In the genomic region with DNA sequence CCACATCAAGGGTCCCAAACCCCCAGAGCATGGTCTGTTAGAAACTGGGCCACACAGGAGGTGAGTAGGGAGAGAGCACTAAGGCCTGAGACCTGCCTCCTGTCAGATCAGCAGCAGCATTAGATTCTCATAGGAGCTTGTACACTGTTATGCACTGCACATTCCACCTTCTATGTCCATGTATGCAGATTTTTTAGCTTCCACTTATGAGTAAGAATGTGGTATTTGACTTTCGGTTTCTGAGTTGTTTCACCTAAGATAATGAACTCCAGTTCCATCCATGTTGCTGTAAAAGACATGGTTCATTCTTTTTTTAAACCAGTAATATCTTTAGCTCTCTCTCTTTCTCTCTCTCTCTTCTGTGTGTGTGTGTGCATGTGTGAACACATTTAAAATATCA, we compare ENCODE assay signal across 9 cellular contexts. TPM values are rescaled to one million over a fixed set of nuclear protein-coding genes. Genes with fewer than 3 reads are reported as not detected.
DNase-seq lines count a peak whose midpoint lies in the region; ATAC-seq and TF ChIP-seq lines count a peak whose summit lies in the region.
"Had no signal": no experiment of that assay in that cellular context is flagged by ENCODE, and none has a peak within 500 bp of the region (broad histone marks: within the 10 kb centered on the region; RNA-seq: fewer than 3 reads in every experiment).

No MANE protein-coding gene starts in this region.

- TF ChIP-seq POLR2A in vagina (IDR thresholded peaks at IDR 0.05): no peak

- H3F3A ChIP-seq in Loucy (ENCODE audit: low read depth): no peaks in the 10 kb centered on the region

- H3K9ac ChIP-seq in Loucy (ENCODE audit: low read depth, low read length, poor library complexity, severe bottlenecking): no peak overlapping the region

- no peaks in the 10 kb centered on the region for H4K20me1 ChIP-seq in Loucy (ENCODE audit: insufficient read depth, low read length, poor library complexity, severe bottlenecking)

- H3K4me2 ChIP-seq in Loucy (ENCODE audit: low read depth, low read length, poor library complexity, severe bottlenecking): no peak overlapping the region

- TF ChIP-seq CTCF in Loucy (conservative IDR thresholded peaks at IDR 0.05; ENCODE audit: low read length) (no peak), vagina (IDR thresholded peaks at IDR 0.05) (no peak)

- no peaks in the 10 kb centered on the region for H3K36me3 ChIP-seq in Loucy (ENCODE audit: insufficient read depth, low read length)
- H3K36me3 ChIP-seq in vagina: no peaks in the 10 kb centered on the region
- no peaks in the 10 kb centered on the region for H3K36me3 ChIP-seq in SJCRH30

- intact Hi-C loops in vagina (cut with DNase I) (no loop called here), posterior cingulate gyrus (cut with DNase I) (no loop called here)

- H3K27ac ChIP-seq in vagina: no peak overlapping the region
- H3K27ac ChIP-seq in SJCRH30: no peak overlapping the region

- H3K9me2 ChIP-seq in Loucy (replicated peaks; ENCODE audit: low read depth, low read length): no peaks in the 10 kb centered on the region

- no peaks in the 10 kb centered on the region for H3K79me2 ChIP-seq in Loucy (ENCODE audit: insufficient read depth, low read length)

- H2AFZ ChIP-seq in Loucy (ENCODE audit: low read length): peak overlapping the region; percentile 50

- DNase-seq in kidney tubule cell (ENCODE audit: low spot score) (peak; percentile 82), vagina (ENCODE audit: extremely low spot score in 2 of 2) (no peak), posterior cingulate gyrus (no peak), DMS79 (lab: John Stamatoyannopoulos, UW) (no peak), SJCRH30 (no peak)
- DNase-seq: immature natural killer cell had no signal

- H3K27me3 ChIP-seq in Loucy (ENCODE audit: insufficient read depth, low read length, poor library complexity, severe bottlenecking): no peaks in the 10 kb centered on the region
- H3K27me3 ChIP-seq in vagina: no peaks in the 10 kb centered on the region
- 0 out of 2 replicates have a peak, but pooled peaks cover 3% of the 10 kb centered on the region for H3K27me3 ChIP-seq in SJCRH30

- H3K4me1 ChIP-seq in Loucy (ENCODE audit: insufficient read depth, low read length, poor library complexity, severe bottlenecking) (no peaks in the 10 kb centered on the region), vagina (peaks cover 5% of the 10 kb centered on the region), SJCRH30 (no peaks in the 10 kb centered on the region)

- H3K9me3 ChIP-seq in Loucy (ENCODE audit: insufficient read depth, low read depth, low read length) (no peaks in the 10 kb centered on the region), vagina (no peaks in the 10 kb centered on the region), SJCRH30 (replicated peaks) (no peaks in the 10 kb centered on the region)

- ATAC-seq in GM18861 (IDR thresholded peaks at IDR 0.05; ENCODE audit: unreplicated experiment) (peak; percentile 96), GM21723 (IDR thresholded peaks at IDR 0.05; ENCODE audit: unreplicated experiment) (peak; percentile 95)

- H3K4me3 ChIP-seq in Loucy (ENCODE audit: low read length, poor library complexity, severe bottlenecking) (no peak overlapping the region), vagina (peak overlapping the region in 1 of 2 donors; percentile 32), SJCRH30 (no peak overlapping the region)

RNA-seq across cellular contexts. Expression of a gene that starts 0.7 kb away (rescaled TPM):
- total RNA-seq in vagina: 23.1 TPM
- total RNA-seq in SJCRH30 (2014; rRNA removed; shearing (Covaris generic)): not detected in 2 replicates

Comparison
In these comparisons a context has a peak if more than half of its experiments do, and no peak if none do; other contexts are left out.
1. RNA of a gene that starts 0.7 kb away (total RNA-seq): 23.1 TPM in vagina (single experiment); not detected in SJCRH30; every median in the first group is over 10 times any median in the second.